1 cellular context compared by ENCODE assay signal in genomic region chr1:235367000-235367908, GRCh38.
A peak's percentile ranks its signal among the peaks of the same experiment; 100 is the strongest.
TF ChIP-seq lines count a peak whose summit lies in the region.

TSS of gene TBCE (plus strand) at chr1:235367427. CDS start at chr1:235380050, 12,623 bp downstream.

TF ChIP-seq in GM23338, 12 proteins besides CTCF, POLR2A, EP300 and RAD21:
- TF ChIP-seq NANOG (IDR thresholded peaks at IDR 0.05; ENCODE audit: borderline replicate concordance) (no peak), ZNF462 (CRISPR knock-in tag; IDR thresholded peaks at IDR 0.05) (no peak), POLR2AphosphoS5 (IDR thresholded peaks at IDR 0.05; ENCODE audit: low read depth) (peak; percentile 99), ZNF331 (CRISPR knock-in tag; IDR thresholded peaks at IDR 0.05; ENCODE audit: low read depth) (no peak), EZH2phosphoT487 (IDR thresholded peaks at IDR 0.05; ENCODE audit: unreplicated experiment) (no peak), ZNF114 (CRISPR knock-in tag; IDR thresholded peaks at IDR 0.05) (no peak), CREB1 (CRISPR knock-in tag; IDR thresholded peaks at IDR 0.05; ENCODE audit: low read depth) (0 out of 2 replicates have a peak, but pooled peaks have one; percentile 57), JUNB (IDR thresholded peaks at IDR 0.05; ENCODE audit: unreplicated experiment) (no peak), EZH2 (IDR thresholded peaks at IDR 0.05; ENCODE audit: low read depth, unreplicated experiment) (no peak), REST (IDR thresholded peaks at IDR 0.05; ENCODE audit: unreplicated experiment) (peak; percentile 9), ETS1 (IDR thresholded peaks at IDR 0.05) (peak; percentile 59; the same call in 1 of the 2 replicates), STAT1 (IDR thresholded peaks at IDR 0.05; ENCODE audit: unreplicated experiment) (no peak)
